12 cellular contexts compared by ENCODE assay signal in genomic region chr17:50687200-50688066, GRCh38. TPM values are rescaled to one million over a fixed set of nuclear protein-coding genes. Genes with fewer than 3 reads are reported as not detected.
A peak's percentile ranks its signal among the peaks of the same experiment; 100 is the strongest.
DNase-seq lines count a peak whose midpoint lies in the region; ATAC-seq and TF ChIP-seq lines count a peak whose summit lies in the region.
"Had no signal": no experiment of that assay in that cellular context is flagged by ENCODE, and none has a peak within 500 bp of the region (broad histone marks: within the 10 kb centered on the region; RNA-seq: fewer than 3 reads in every experiment).

No MANE protein-coding gene starts in this region.

- H3K27me3 ChIP-seq in H7 (ENCODE audit: control insufficient read depth, insufficient read depth, low read length) (no peaks in the 10 kb centered on the region), adrenal gland (no peaks in the 10 kb centered on the region), right cardiac atrium (ENCODE audit: control insufficient read depth, insufficient read depth) (no peaks in the 10 kb centered on the region), skeletal muscle tissue (ENCODE audit: control insufficient read depth in 3 of 3, insufficient read depth in 3 of 3, low read length in 3 of 3) (no peaks in the 10 kb centered on the region)
- H3K27me3 ChIP-seq: gastrocnemius medialis, SJSA1 had no signal

- intact Hi-C loops in adrenal gland (cut with DNase I): no loop called here
- intact Hi-C loops in right cardiac atrium (cut with DNase I): loop anchor here in 3 of 4 donors (5.0 to 10.0 kb wide), 3 partner anchors 50 to 203 kb away; no protein-coding TSS in a partner anchor
- intact Hi-C loops in posterior cingulate gyrus (cut with DNase I): no loop called here

- TF ChIP-seq POLR2A in adrenal gland (IDR thresholded peaks at IDR 0.05): peak in 1 of 2 donors; percentile 11

- no peaks in the 10 kb centered on the region for H3K9me3 ChIP-seq in adrenal gland (replicated peaks in 1 of 3)
- no peaks in the 10 kb centered on the region for H3K9me3 ChIP-seq in right cardiac atrium (ENCODE audit: control insufficient read depth, low read length)
- H3K9me3 ChIP-seq in skeletal muscle tissue (ENCODE audit: control insufficient read depth in 3 of 3, low read length in 3 of 3): no peaks in the 10 kb centered on the region
- H3K9me3 ChIP-seq: gastrocnemius medialis, SJSA1 had no signal

- 65 to 73% (median 68%) methylated on average over 9 to 16 of the region's 16 CpGs for WGBS in adrenal gland, 4 donors
- 89% methylated on average over 16 of the region's 16 CpGs for WGBS in right cardiac atrium

- DNase-seq in H7 (peak; percentile 73), adrenal gland (peak in 6 of 7 donors; percentile 65 to 85 (median 80)), right cardiac atrium (peak in 1 of 3 donors; percentile 42), posterior cingulate gyrus (no peak), NCI-H2107 (lab: John Stamatoyannopoulos, UW) (no peak)
- no peak for DNase-seq in stimulated activated CD4-positive, alpha-beta T cell treated with anti-CD3 and anti-CD28 coated beads, Interleukin-4, amount 100 ng/mL, for 4 hours
- DNase-seq: activated CD8-positive, alpha-beta T cell treated with anti-CD3 and anti-CD28 coated beads for 36 hours; NCI-H1694 had no signal

- H3K27ac ChIP-seq in adrenal gland: peak overlapping the region; percentile 66 to 91 (median 86)
- H3K27ac ChIP-seq in right cardiac atrium (ENCODE audit: low read length): peak overlapping the region; percentile 82
- H3K27ac ChIP-seq in skeletal muscle tissue (ENCODE audit: low read depth, low read length): peak overlapping the region; percentile 57
- H3K27ac ChIP-seq: SJSA1 had no signal

- H3K9ac ChIP-seq in skeletal muscle tissue (ENCODE audit: low read depth in 1 of 3, low read length in 3 of 3): peak overlapping the region in 2 of 3 donors; percentile 12 to 40

- no peaks in the 10 kb centered on the region; the same call in none of the 2 replicates for H3K36me3 ChIP-seq in H7 (replicated peaks; ENCODE audit: control insufficient read depth, insufficient read depth, low read length)
- H3K36me3 ChIP-seq in adrenal gland (replicated peaks in 1 of 2): peaks cover 0 to 7% of the 10 kb centered on the region in 2 donors
- H3K36me3 ChIP-seq in skeletal muscle tissue (ENCODE audit: control insufficient read depth in 3 of 3, insufficient read depth in 3 of 3, low read length in 3 of 3): peaks cover 3 to 7% (median 4%) of the 10 kb centered on the region in 3 donors

- TF ChIP-seq CTCF in adrenal gland (IDR thresholded peaks at IDR 0.05): no peak

- H3K4me1 ChIP-seq in adrenal gland (replicated peaks in 1 of 2) (peaks cover 39 to 65% of the 10 kb centered on the region in 2 donors), right cardiac atrium (ENCODE audit: control insufficient read depth, insufficient read depth, low read length) (peaks cover 5% of the 10 kb centered on the region), skeletal muscle tissue (ENCODE audit: control insufficient read depth in 3 of 3, insufficient read depth in 3 of 3, low read length in 3 of 3) (peaks cover 16 to 41% (median 24%) of the 10 kb centered on the region in 3 donors)

- H3K4me3 ChIP-seq in H7 (ENCODE audit: insufficient read depth, low read depth, low read length) (no peak overlapping the region), adrenal gland (no peak overlapping the region), right cardiac atrium (ENCODE audit: low read length) (no peak overlapping the region), skeletal muscle tissue (ENCODE audit: low read length in 3 of 3) (peak overlapping the region in 1 of 3 donors; percentile 22)
- H3K4me3 ChIP-seq: gastrocnemius medialis, SJSA1 had no signal

- ATAC-seq in right cardiac atrium: peak; percentile 19 to 48
- ATAC-seq in GM18867 (IDR thresholded peaks at IDR 0.05; ENCODE audit: unreplicated experiment): no peak
- ATAC-seq: activated CD8-positive, alpha-beta T cell treated with anti-CD3 and anti-CD28 coated beads for 36 hours had no signal

RNA-seq across cellular contexts. Expression of gene ANKRD40, which starts 20.3 kb away (rescaled TPM):
- total RNA-seq in H7 (2014; rRNA removed; shearing (Covaris generic)): 42.0 and 46.0 TPM in 2 replicates
- total RNA-seq in adrenal gland (10 to 100 TPM; 24.8 to 46.4 (median 41.5) TPM), right cardiac atrium (10 to 100 TPM; 37.1 to 43.7 (median 41.0) TPM), skeletal muscle tissue (28.7 TPM)
- polyA plus RNA-seq in adrenal gland (10 to 100 TPM; 14.9 to 37.0 (median 18.7) TPM), right cardiac atrium (20.5 TPM)

RNA-seq across cellular contexts. Expression of gene LUC7L3, which starts 32.0 kb away (rescaled TPM):
- total RNA-seq in H7 (2014; rRNA removed; shearing (Covaris generic)): 45.4 and 76.9 TPM in 2 replicates
- total RNA-seq in adrenal gland: 100 to 1,000 TPM in 1 of 8 donors, 10 to 100 TPM in 7; 16.1 to 142 (median 65.5) TPM
- 100 to 1,000 TPM in 2 of 3 donors, 10 to 100 TPM in 1; 95.4 to 248 (median 112) TPM for polyA plus RNA-seq in adrenal gland
- total RNA-seq in right cardiac atrium: 10 to 100 TPM; 61.7 to 72.4 (median 67.4) TPM
- polyA plus RNA-seq in right cardiac atrium: 76.7 TPM
- 32.4 TPM for total RNA-seq in skeletal muscle tissue

RNA-seq across cellular contexts. Expression of gene ABCC3, which starts 52.8 kb away (rescaled TPM):
- total RNA-seq in H7 (2014; rRNA removed; shearing (Covaris generic)): 0.33 and 0.48 TPM in 2 replicates
- total RNA-seq in adrenal gland (100 to 1,000 TPM; 195 to 422 (median 262) TPM), right cardiac atrium (1 to 10 TPM; 1.2 to 5.9 (median 3.7) TPM), skeletal muscle tissue (1.0 TPM)
- polyA plus RNA-seq in adrenal gland (100 to 1,000 TPM; 164 to 448 (median 414) TPM), right cardiac atrium (1.4 TPM)
- total RNA-seq: activated CD8-positive, alpha-beta T cell treated with anti-CD3 and anti-CD28 coated beads for 36 hours had no signal

Comparison
In these comparisons a context has a peak if more than half of its experiments do, and no peak if none do; other contexts are left out.
1. DNase-seq: peak in H7 (single experiment) and adrenal gland (6 of 7); none in stimulated activated CD4-positive, alpha-beta T cell treated with anti-CD3 and anti-CD28 coated beads, Interleukin-4, amount 100 ng/mL, for 4 hours (0 of 2), posterior cingulate gyrus (0 of 10) and NCI-H2107 (single experiment).
2. RNA of gene ABCC3, which starts 52.8 kb away (total RNA-seq): 195 to 422 TPM in adrenal gland; 1.2 to 5.9 TPM in right cardiac atrium, 1.0 TPM in skeletal muscle tissue (single experiment) and 0.33 to 0.48 TPM in H7; every median in the first group is over 10 times any median in the second.
3. intact Hi-C loops: an anchor here in right cardiac atrium (5.0 to 10.0 kb wide); none called in adrenal gland and posterior cingulate gyrus.
4. Peak in every context shown above with its lines, with median percentiles within 50 percentile points of each other: H3K27ac ChIP-seq.